11 cellular contexts compared by ENCODE assay signal in the genomic region with DNA sequence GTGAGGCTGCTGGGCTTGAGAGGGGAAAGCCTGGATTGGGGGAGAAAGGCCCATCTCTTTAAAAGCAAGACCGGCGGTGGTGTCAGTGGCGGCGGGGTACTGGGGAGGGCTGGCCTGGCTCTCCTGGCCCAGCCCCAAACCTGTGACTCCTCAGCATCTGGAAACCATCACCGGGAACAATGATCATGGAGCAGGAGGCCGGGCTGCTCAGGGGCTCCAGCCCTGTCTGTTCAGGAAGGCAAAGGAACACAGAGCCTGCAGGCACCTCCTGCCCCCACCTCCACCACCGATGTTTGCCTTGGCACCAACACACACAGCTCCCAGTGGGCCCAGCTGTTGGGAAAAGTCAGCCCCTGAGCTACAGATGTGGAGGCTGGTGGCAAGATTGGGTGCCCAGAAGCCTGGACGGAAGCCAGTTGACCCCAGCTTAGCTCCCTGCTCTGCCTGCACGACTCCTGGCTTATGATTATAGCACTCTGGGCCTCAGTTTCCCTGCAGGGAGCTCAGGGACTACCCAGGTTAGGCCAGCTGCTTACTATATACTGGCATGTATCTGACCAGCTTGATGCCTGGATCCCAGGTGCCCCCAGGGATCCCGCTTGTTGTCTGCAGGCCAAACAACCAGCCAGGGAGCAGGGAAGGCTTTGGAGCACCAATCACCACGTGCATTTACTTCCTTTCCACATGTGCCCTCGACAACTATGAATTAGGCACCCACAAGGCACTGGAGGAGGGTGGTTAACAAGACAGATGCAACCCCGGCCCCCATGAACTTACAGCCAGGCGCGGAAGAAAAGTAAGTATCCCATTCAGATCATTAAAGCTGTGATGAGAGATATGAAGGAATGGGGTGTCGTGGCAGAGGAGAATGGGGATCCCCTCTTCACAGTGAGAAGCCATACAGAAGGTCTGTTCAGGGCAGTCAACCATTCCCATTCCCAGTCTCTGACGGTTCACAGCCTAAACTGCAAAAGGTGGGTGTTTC. TPM values are rescaled to one million over a fixed set of nuclear protein-coding genes. Genes with fewer than 3 reads are reported as not detected.
DNase-seq lines count a peak whose midpoint lies in the region; ATAC-seq and TF ChIP-seq lines count a peak whose summit lies in the region.
"Had no signal": no experiment of that assay in that cellular context is flagged by ENCODE, and none has a peak within 500 bp of the region (broad histone marks: within the 10 kb centered on the region; RNA-seq: fewer than 3 reads in every experiment).

No MANE protein-coding gene starts in this region.

- H3K4me1 ChIP-seq in uterus: peaks cover 39 to 52% of the 10 kb centered on the region in 2 donors

- ATAC-seq in HG02642 (IDR thresholded peaks at IDR 0.05; ENCODE audit: poor library complexity, unreplicated experiment): no peak

- H3K9me3 ChIP-seq in uterus: no peaks in the 10 kb centered on the region
- H3K9me3 ChIP-seq: adrenal gland, neutrophil had no signal

- no peak overlapping the region for H3K27ac ChIP-seq in uterus
- H3K27ac ChIP-seq: neutrophil had no signal

- TF ChIP-seq CTCF in uterus (IDR thresholded peaks at IDR 0.05): no peak

- intact Hi-C loops in uterus (cut with DNase I; ENCODE audit: low total_unique reads): no loop called here

- H3K4me3 ChIP-seq in uterus: no peak overlapping the region
- H3K4me3 ChIP-seq: adrenal gland had no signal

- no peak for TF ChIP-seq POLR2A in uterus (IDR thresholded peaks at IDR 0.05)

- no peaks in the 10 kb centered on the region for H3K36me3 ChIP-seq in uterus
- H3K36me3 ChIP-seq: adrenal gland, neutrophil had no signal

- no peaks in the 10 kb centered on the region for H3K27me3 ChIP-seq in uterus
- H3K27me3 ChIP-seq: adrenal gland had no signal

- peak; percentile 35 for DNase-seq in SK-N-DZ (ENCODE audit: low spot score)
- DNase-seq in fibroblast of peridontal ligament (ENCODE audit: extremely low read depth): peak; percentile 75
- peak; percentile 49 for DNase-seq in mucosa of gallbladder (ENCODE audit: low spot score)
- DNase-seq in uterus: peak; percentile 83 to 86
- DNase-seq in occipital lobe (lab: John Stamatoyannopoulos, UW): no peak
- DNase-seq in iPS-NIHi7 (ENCODE audit: extremely low spot score): no peak
- DNase-seq: activated CD4-positive, alpha-beta T cell treated with anti-CD3 and anti-CD28 coated beads, Interleukin-2, amount 50 U/mL, for 4 hours; adrenal gland; hippocampal formation had no signal

RNA-seq across cellular contexts. Expression of gene ZCCHC24, which starts 37.3 kb away (rescaled TPM):
- 1.1 and 2.0 TPM in 2 replicates for polyA plus RNA-seq in SK-N-DZ (2014; cell fraction: cytosol; rRNA removed)
- polyA plus RNA-seq in SK-N-DZ (2014; cell fraction: nucleus; rRNA removed): 0.60 and 0.84 TPM in 2 replicates
- 36.7 TPM for total RNA-seq in mucosa of gallbladder
- total RNA-seq in uterus: 100 to 1,000 TPM in 1 of 4 donors, 10 to 100 TPM in 3; 32.8 to 122 (median 37.7) TPM
- total RNA-seq in occipital lobe: 6.2 TPM

Comparison
In these comparisons a context has a peak if more than half of its experiments do, and no peak if none do; other contexts are left out.
1. DNase-seq: peak in SK-N-DZ (single experiment), fibroblast of peridontal ligament (single experiment), mucosa of gallbladder (single experiment) and uterus (2 of 2); none in occipital lobe (single experiment) and iPS-NIHi7 (single experiment).